In genomic region chr6:46992391-46992790, GRCh38 we compare ENCODE assay signal across 10 cellular contexts. TPM values are rescaled to one million over a fixed set of nuclear protein-coding genes. Genes with fewer than 3 reads are reported as not detected.
"Had no signal": no experiment of that assay in that cellular context is flagged by ENCODE, and none has a peak within 500 bp of the region (broad histone marks: within the 10 kb centered on the region; RNA-seq: fewer than 3 reads in every experiment).

No MANE protein-coding gene starts in this region.

RNA-seq across cellular contexts. Expression of gene ADGRF1, which starts 49.7 kb away (rescaled TPM):
- total RNA-seq: natural killer cell, occipital lobe, osteoblast, psoas muscle, right cardiac atrium, right lobe of liver, sigmoid colon, smooth muscle cell had no signal
- polyA plus RNA-seq: neural cell, ovary, psoas muscle, right cardiac atrium, smooth muscle cell had no signal
